ENCODE assay signal across 1 cellular context in the genomic region with DNA sequence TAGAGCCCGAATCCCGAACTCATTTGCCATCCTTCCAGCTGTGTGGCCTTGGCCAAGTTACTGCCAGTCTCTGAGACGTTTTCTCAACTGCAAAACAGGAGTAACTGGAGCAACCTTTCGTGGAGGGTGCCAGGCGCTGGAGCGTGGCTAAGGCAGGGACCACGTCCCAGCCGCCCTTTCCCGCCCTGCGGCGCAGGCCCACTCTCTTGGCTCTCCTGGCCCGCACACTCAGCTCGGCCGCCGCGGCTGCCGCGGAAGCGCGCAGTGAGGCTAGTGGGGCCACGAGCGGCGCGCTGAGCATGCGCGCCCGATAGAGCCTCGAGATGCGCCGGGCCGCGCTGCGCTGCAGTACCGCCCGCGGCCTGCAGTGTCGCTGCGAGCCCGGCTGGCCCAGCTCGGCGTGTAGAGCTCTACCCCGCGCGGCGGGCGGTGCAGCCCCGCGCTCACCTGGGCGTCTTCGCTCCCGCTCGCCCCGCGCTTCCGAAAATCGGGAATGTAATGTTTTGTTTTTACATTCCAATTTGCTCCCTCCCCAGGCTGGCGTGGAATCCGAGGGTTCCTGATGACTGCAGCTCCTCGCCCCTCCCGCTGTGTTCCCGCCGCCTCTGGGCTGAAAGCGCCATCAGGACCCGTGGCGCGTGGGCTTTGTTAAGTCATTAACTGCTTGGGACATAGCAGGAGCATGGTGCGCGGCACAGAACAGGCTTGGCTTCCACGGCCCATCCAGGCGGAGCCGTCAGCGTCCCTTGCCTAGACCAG.
TF ChIP-seq lines count a peak whose summit lies in the region.

No MANE protein-coding gene starts in this region.

TF ChIP-seq in HepG2, 621 proteins besides CTCF, POLR2A, EP300 and RAD21 (continued from another document):
- TF ChIP-seq ZNF569 (CRISPR knock-in tag; IDR thresholded peaks at IDR 0.05; ENCODE audit: borderline replicate concordance): no peak
- TF ChIP-seq, protein P1, sequence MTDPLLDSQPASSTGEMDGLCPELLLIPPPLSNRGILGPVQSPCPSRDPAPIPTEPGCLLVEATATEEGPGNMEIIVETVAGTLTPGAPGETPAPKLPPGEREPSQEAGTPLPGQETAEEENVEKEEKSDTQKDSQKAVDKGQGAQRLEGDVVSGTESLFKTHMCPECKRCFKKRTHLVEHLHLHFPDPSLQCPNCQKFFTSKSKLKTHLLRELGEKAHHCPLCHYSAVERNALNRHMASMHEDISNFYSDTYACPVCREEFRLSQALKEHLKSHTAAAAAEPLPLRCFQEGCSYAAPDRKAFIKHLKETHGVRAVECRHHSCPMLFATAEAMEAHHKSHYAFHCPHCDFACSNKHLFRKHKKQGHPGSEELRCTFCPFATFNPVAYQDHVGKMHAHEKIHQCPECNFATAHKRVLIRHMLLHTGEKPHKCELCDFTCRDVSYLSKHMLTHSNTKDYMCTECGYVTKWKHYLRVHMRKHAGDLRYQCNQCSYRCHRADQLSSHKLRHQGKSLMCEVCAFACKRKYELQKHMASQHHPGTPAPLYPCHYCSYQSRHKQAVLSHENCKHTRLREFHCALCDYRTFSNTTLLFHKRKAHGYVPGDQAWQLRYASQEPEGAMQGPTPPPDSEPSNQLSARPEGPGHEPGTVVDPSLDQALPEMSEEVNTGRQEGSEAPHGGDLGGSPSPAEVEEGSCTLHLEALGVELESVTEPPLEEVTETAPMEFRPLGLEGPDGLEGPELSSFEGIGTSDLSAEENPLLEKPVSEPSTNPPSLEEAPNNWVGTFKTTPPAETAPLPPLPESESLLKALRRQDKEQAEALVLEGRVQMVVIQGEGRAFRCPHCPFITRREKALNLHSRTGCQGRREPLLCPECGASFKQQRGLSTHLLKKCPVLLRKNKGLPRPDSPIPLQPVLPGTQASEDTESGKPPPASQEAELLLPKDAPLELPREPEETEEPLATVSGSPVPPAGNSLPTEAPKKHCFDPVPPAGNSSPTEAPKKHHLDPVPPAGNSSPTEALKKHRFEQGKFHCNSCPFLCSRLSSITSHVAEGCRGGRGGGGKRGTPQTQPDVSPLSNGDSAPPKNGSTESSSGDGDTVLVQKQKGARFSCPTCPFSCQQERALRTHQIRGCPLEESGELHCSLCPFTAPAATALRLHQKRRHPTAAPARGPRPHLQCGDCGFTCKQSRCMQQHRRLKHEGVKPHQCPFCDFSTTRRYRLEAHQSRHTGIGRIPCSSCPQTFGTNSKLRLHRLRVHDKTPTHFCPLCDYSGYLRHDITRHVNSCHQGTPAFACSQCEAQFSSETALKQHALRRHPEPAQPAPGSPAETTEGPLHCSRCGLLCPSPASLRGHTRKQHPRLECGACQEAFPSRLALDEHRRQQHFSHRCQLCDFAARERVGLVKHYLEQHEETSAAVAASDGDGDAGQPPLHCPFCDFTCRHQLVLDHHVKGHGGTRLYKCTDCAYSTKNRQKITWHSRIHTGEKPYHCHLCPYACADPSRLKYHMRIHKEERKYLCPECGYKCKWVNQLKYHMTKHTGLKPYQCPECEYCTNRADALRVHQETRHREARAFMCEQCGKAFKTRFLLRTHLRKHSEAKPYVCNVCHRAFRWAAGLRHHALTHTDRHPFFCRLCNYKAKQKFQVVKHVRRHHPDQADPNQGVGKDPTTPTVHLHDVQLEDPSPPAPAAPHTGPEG (CRISPR knock-in tag; IDR thresholded peaks at IDR 0.05): no peak
- TF ChIP-seq ZMYM4 (CRISPR knock-in tag; IDR thresholded peaks at IDR 0.05): 0 out of 2 replicates have a peak, but pooled peaks have one; percentile 26
- TF ChIP-seq, protein P2, sequence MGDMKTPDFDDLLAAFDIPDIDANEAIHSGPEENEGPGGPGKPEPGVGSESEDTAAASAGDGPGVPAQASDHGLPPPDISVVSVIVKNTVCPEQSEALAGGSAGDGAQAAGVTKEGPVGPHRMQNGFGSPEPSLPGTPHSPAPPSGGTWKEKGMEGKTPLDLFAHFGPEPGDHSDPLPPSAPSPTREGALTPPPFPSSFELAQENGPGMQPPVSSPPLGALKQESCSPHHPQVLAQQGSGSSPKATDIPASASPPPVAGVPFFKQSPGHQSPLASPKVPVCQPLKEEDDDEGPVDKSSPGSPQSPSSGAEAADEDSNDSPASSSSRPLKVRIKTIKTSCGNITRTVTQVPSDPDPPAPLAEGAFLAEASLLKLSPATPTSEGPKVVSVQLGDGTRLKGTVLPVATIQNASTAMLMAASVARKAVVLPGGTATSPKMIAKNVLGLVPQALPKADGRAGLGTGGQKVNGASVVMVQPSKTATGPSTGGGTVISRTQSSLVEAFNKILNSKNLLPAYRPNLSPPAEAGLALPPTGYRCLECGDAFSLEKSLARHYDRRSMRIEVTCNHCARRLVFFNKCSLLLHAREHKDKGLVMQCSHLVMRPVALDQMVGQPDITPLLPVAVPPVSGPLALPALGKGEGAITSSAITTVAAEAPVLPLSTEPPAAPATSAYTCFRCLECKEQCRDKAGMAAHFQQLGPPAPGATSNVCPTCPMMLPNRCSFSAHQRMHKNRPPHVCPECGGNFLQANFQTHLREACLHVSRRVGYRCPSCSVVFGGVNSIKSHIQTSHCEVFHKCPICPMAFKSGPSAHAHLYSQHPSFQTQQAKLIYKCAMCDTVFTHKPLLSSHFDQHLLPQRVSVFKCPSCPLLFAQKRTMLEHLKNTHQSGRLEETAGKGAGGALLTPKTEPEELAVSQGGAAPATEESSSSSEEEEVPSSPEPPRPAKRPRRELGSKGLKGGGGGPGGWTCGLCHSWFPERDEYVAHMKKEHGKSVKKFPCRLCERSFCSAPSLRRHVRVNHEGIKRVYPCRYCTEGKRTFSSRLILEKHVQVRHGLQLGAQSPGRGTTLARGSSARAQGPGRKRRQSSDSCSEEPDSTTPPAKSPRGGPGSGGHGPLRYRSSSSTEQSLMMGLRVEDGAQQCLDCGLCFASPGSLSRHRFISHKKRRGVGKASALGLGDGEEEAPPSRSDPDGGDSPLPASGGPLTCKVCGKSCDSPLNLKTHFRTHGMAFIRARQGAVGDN (CRISPR knock-in tag; IDR thresholded peaks at IDR 0.05): peak; percentile 27; the same call in 1 of the 2 replicates
- no peak for TF ChIP-seq IRF2 (CRISPR knock-in tag; IDR thresholded peaks at IDR 0.05)
- 0 out of 2 replicates have a peak, but pooled peaks have one; percentile 47 for TF ChIP-seq EEA1 (CRISPR knock-in tag; IDR thresholded peaks at IDR 0.05; ENCODE audit: borderline replicate concordance)
- TF ChIP-seq, protein P3, sequence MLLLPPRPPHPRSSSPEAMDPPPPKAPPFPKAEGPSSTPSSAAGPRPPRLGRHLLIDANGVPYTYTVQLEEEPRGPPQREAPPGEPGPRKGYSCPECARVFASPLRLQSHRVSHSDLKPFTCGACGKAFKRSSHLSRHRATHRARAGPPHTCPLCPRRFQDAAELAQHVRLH (CRISPR knock-in tag; IDR thresholded peaks at IDR 0.05; ENCODE audit: borderline replicate concordance, low read depth): no peak
- no peak for TF ChIP-seq WIZ (CRISPR knock-in tag; IDR thresholded peaks at IDR 0.05)
- TF ChIP-seq, protein P4, sequence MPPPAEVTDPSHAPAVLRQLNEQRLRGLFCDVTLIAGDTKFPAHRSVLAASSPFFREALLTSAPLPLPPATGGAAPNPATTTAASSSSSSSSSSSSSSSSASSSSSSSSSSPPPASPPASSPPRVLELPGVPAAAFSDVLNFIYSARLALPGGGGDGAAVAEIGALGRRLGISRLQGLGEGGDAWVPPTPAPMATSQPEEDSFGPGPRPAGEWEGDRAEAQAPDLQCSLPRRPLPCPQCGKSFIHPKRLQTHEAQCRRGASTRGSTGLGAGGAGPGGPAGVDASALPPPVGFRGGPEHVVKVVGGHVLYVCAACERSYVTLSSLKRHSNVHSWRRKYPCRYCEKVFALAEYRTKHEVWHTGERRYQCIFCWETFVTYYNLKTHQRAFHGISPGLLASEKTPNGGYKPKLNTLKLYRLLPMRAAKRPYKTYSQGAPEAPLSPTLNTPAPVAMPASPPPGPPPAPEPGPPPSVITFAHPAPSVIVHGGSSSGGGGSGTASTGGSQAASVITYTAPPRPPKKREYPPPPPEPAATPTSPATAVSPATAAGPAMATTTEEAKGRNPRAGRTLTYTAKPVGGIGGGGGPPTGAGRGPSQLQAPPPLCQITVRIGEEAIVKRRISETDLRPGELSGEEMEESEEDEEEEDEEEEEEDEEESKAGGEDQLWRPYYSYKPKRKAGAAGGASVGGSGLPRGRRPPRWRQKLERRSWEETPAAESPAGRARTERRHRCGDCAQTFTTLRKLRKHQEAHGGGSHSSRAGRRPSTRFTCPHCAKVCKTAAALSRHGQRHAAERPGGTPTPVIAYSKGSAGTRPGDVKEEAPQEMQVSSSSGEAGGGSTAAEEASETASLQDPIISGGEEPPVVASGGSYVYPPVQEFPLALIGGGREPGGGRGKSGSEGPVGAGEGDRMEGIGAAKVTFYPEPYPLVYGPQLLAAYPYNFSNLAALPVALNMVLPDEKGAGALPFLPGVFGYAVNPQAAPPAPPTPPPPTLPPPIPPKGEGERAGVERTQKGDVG (CRISPR knock-in tag; IDR thresholded peaks at IDR 0.05; ENCODE audit: borderline replicate concordance): no peak
- TF ChIP-seq, protein P5, sequence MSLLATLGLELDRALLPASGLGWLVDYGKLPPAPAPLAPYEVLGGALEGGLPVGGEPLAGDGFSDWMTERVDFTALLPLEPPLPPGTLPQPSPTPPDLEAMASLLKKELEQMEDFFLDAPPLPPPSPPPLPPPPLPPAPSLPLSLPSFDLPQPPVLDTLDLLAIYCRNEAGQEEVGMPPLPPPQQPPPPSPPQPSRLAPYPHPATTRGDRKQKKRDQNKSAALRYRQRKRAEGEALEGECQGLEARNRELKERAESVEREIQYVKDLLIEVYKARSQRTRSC (CRISPR knock-in tag; IDR thresholded peaks at IDR 0.05; ENCODE audit: low read depth): no peak
- no peak for TF ChIP-seq ZBTB8A (CRISPR knock-in tag; IDR thresholded peaks at IDR 0.05; ENCODE audit: borderline replicate concordance, low read depth)
- 0 out of 2 replicates have a peak, but pooled peaks have one; percentile 11 for TF ChIP-seq SPEN (CRISPR knock-in tag; IDR thresholded peaks at IDR 0.05; ENCODE audit: low read depth)
- no peak for TF ChIP-seq KDM1A (CRISPR knock-in tag; IDR thresholded peaks at IDR 0.05)
- TF ChIP-seq MXI1 (IDR thresholded peaks at IDR 0.05; ENCODE audit: borderline replicate concordance, low read depth, low read length): no peak
- no peak for TF ChIP-seq ZNF335 (CRISPR knock-in tag; IDR thresholded peaks at IDR 0.05)
- peak; percentile 33; the same call in 1 of the 2 replicates for TF ChIP-seq GABPB1 (CRISPR knock-in tag; IDR thresholded peaks at IDR 0.05)
- no peak for TF ChIP-seq ERF (CRISPR knock-in tag; IDR thresholded peaks at IDR 0.05)
- no peak for TF ChIP-seq HMGA1 (CRISPR knock-in tag; conservative IDR thresholded peaks at IDR 0.05)
- peak; percentile 93 for TF ChIP-seq ZNF768 (CRISPR knock-in tag; IDR thresholded peaks at IDR 0.05)
- TF ChIP-seq KDM2A (CRISPR knock-in tag; IDR thresholded peaks at IDR 0.05; ENCODE audit: borderline replicate concordance, low read depth): no peak
- no peak for TF ChIP-seq ZNF225 (CRISPR knock-in tag; IDR thresholded peaks at IDR 0.05)
- TF ChIP-seq, protein P6, sequence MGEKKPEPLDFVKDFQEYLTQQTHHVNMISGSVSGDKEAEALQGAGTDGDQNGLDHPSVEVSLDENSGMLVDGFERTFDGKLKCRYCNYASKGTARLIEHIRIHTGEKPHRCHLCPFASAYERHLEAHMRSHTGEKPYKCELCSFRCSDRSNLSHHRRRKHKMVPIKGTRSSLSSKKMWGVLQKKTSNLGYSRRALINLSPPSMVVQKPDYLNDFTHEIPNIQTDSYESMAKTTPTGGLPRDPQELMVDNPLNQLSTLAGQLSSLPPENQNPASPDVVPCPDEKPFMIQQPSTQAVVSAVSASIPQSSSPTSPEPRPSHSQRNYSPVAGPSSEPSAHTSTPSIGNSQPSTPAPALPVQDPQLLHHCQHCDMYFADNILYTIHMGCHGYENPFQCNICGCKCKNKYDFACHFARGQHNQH (CRISPR knock-in tag; IDR thresholded peaks at IDR 0.05): no peak
- no peak for TF ChIP-seq ZNF468 (CRISPR knock-in tag; IDR thresholded peaks at IDR 0.05)
- no peak for TF ChIP-seq ZFP37 (CRISPR knock-in tag; IDR thresholded peaks at IDR 0.05; ENCODE audit: borderline replicate concordance)
- no peak for TF ChIP-seq BRD4 (CRISPR knock-in tag; IDR thresholded peaks at IDR 0.05)
- TF ChIP-seq CREB1 (IDR thresholded peaks at IDR 0.05): no peak
- no peak for TF ChIP-seq CREB1 (CRISPR knock-in tag; IDR thresholded peaks at IDR 0.05)
- TF ChIP-seq, protein P7, sequence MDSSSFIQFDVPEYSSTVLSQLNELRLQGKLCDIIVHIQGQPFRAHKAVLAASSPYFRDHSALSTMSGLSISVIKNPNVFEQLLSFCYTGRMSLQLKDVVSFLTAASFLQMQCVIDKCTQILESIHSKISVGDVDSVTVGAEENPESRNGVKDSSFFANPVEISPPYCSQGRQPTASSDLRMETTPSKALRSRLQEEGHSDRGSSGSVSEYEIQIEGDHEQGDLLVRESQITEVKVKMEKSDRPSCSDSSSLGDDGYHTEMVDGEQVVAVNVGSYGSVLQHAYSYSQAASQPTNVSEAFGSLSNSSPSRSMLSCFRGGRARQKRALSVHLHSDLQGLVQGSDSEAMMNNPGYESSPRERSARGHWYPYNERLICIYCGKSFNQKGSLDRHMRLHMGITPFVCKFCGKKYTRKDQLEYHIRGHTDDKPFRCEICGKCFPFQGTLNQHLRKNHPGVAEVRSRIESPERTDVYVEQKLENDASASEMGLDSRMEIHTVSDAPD (CRISPR knock-in tag; IDR thresholded peaks at IDR 0.05): no peak
- TF ChIP-seq ZSCAN22 (CRISPR knock-in tag; IDR thresholded peaks at IDR 0.05): no peak
- TF ChIP-seq HNRNPLL (IDR thresholded peaks at IDR 0.05; ENCODE audit: low read depth, low read length, poor library complexity, severe bottlenecking): peak; percentile 22
- TF ChIP-seq, protein P8, sequence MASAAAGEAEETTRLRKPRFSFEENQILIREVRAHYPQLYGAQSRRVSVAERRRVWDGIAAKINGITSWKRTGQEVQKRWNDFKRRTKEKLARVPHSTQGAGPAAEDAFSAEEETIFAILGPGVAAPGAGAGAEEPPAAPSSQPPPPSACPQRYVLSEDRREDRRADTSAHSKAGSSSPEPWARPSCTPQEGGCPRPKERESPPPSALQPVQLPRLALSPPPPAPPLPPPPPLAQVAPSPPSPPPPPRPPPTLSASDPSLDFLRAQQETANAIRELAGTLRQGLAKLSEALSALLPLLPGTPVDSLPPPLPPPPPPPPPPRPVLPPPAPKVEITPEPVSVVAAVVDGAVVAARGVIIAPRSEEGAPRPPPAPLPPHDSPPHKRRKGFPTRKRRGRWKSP (CRISPR knock-in tag; IDR thresholded peaks at IDR 0.05): no peak
- no peak for TF ChIP-seq ZNF547 (CRISPR knock-in tag; IDR thresholded peaks at IDR 0.05)
- TF ChIP-seq, protein P9, sequence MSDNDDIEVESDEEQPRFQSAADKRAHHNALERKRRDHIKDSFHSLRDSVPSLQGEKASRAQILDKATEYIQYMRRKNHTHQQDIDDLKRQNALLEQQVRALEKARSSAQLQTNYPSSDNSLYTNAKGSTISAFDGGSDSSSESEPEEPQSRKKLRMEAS (IDR thresholded peaks at IDR 0.05): peak; percentile 14; the same call in 1 of the 2 replicates
TF ChIP-seq in HepG2: peak in this region for 12.
